Comparison of ENCODE assay signal across 18 cellular contexts in genomic region chr12:131279281-131279921, GRCh38.
A peak's percentile ranks its signal among the peaks of the same experiment; 100 is the strongest.
DNase-seq lines count a peak whose midpoint lies in the region; TF ChIP-seq lines count a peak whose summit lies in the region.
"Had no signal": no experiment of that assay in that cellular context is flagged by ENCODE, and none has a peak within 500 bp of the region (broad histone marks: within the 10 kb centered on the region; RNA-seq: fewer than 3 reads in every experiment).

No MANE protein-coding gene starts in this region.

- no peaks in the 10 kb centered on the region for H3K36me3 Mint-ChIP-seq in neural crest cell (ENCODE audit: low read depth)

- no peak for TF ChIP-seq POLR2A in suprapubic skin (IDR thresholded peaks at IDR 0.05)

- H3K9me3 Mint-ChIP-seq in neural crest cell = peaks cover 3% of the 10 kb centered on the region

- no peaks in the 10 kb centered on the region for H3K4me1 ChIP-seq in right atrium auricular region
- H3K4me1 ChIP-seq in suprapubic skin = no peaks in the 10 kb centered on the region
- H3K4me1 ChIP-seq: A549 had no signal

- H3K4me3 ChIP-seq in right atrium auricular region (no peak overlapping the region), WERI-Rb-1 (ENCODE audit: low read depth, low read length) (no peak overlapping the region), suprapubic skin (no peak overlapping the region)
- H3K4me3 ChIP-seq: A549, GM12878, K562 had no signal

- H3K27me3 Mint-ChIP-seq in neural crest cell (ENCODE audit: low read depth) = no peaks in the 10 kb centered on the region

- H3K36me3 ChIP-seq in right atrium auricular region = no peaks in the 10 kb centered on the region
- H3K36me3 ChIP-seq in WERI-Rb-1 = no peaks in the 10 kb centered on the region
- H3K36me3 ChIP-seq in suprapubic skin = no peaks in the 10 kb centered on the region

- DNase-seq in cardiac septum (ENCODE audit: low spot score) = peak; percentile 71
- no peak for DNase-seq in right atrium auricular region (ENCODE audit: low spot score)
- peak; percentile 37 for DNase-seq in WERI-Rb-1
- DNase-seq in neural crest cell (ENCODE audit: low read depth, low spot score) = no peak
- DNase-seq in suprapubic skin (ENCODE audit: low spot score in 2 of 2) = peak; percentile 47 to 60
- no peak for DNase-seq in SHP77 (lab: John Stamatoyannopoulos, UW)
- no peak for DNase-seq in GF-D8 (lab: John Stamatoyannopoulos, UW)
- DNase-seq in dedifferentiated amniotic fluid mesenchymal stem cell (ENCODE audit: extremely low spot score) = no peak
- DNase-seq: C1 segment of cervical spinal cord, DND-41, NCI-H1417, NCI-H2029, NCI-H2171 treated with DMSO at 0.1 percent for 48 hours, NCI-H748 treated with DMSO at 0.1 percent for 48 hours had no signal

- 73% methylated on average over 2 of the region's 13 CpGs for WGBS in suprapubic skin

- H3K27me3 ChIP-seq in right atrium auricular region (no peaks in the 10 kb centered on the region), WERI-Rb-1 (ENCODE audit: insufficient read depth, low read depth, severe bottlenecking) (no peaks in the 10 kb centered on the region), suprapubic skin (peaks cover 12% of the 10 kb centered on the region)

- H3K27ac ChIP-seq in right atrium auricular region (no peak overlapping the region), WERI-Rb-1 (no peak overlapping the region), suprapubic skin (no peak overlapping the region)
- H3K27ac ChIP-seq: RWPE1 had no signal

- H3K27ac Mint-ChIP-seq in neural crest cell (ENCODE audit: unreplicated experiment) = peak overlapping the region; percentile 21

- TF ChIP-seq EP300 in suprapubic skin (IDR thresholded peaks at IDR 0.05) = no peak

- TF ChIP-seq CTCF in right atrium auricular region (IDR thresholded peaks at IDR 0.05) (no peak), WERI-Rb-1 (IDR thresholded peaks at IDR 0.05; ENCODE audit: low read depth, low read length) (no peak), neural crest cell (conservative IDR thresholded peaks at IDR 0.05) (no peak), suprapubic skin (IDR thresholded peaks at IDR 0.05) (no peak)

- H3K4me1 Mint-ChIP-seq in neural crest cell = peaks cover 23% of the 10 kb centered on the region

- no peak overlapping the region for H3K4me3 Mint-ChIP-seq in neural crest cell

- intact Hi-C loops in cardiac septum (cut with DNase I) = no loop called here

- H3K9me3 ChIP-seq in right atrium auricular region (no peaks in the 10 kb centered on the region), WERI-Rb-1 (ENCODE audit: severe bottlenecking) (no peaks in the 10 kb centered on the region), suprapubic skin (no peaks in the 10 kb centered on the region)
- H3K9me3 ChIP-seq: A549 had no signal

Comparison
In these comparisons a context has a peak if more than half of its experiments do, and no peak if none do; other contexts are left out.
1. DNase-seq: peak in cardiac septum (single experiment), WERI-Rb-1 (single experiment) and suprapubic skin (2 of 2); none in right atrium auricular region (single experiment), neural crest cell (single experiment), SHP77 (0 of 2), GF-D8 (single experiment) and dedifferentiated amniotic fluid mesenchymal stem cell (single experiment).